8 cellular contexts compared by ENCODE assay signal in genomic region chr2:236512902-236513433, GRCh38. TPM values are rescaled to one million over a fixed set of nuclear protein-coding genes. Genes with fewer than 3 reads are reported as not detected.
DNase-seq lines count a peak whose midpoint lies in the region; ATAC-seq and TF ChIP-seq lines count a peak whose summit lies in the region.

No MANE protein-coding gene starts in this region.

- CTCF ChIA-PET in CD8-positive, alpha-beta memory T cell (lab: Charles Lee), result interaction anchor here (0.6 to 5.9 kb wide), 20 partner anchors 10 to 159 kb away, joined by 3 to 165 read pairs (median 6); partner anchors contain the start of gene ACKR3

- no peaks in the 10 kb centered on the region for H3K36me3 Mint-ChIP-seq in CD8-positive, alpha-beta memory T cell

- no peak overlapping the region for H3K4me3 ChIP-seq in CD8-positive, alpha-beta memory T cell (ENCODE audit: low read length)
- H3K4me3 ChIP-seq in Jurkat, Clone E6-1 (ENCODE audit: low read length), result no peak overlapping the region
- no peak overlapping the region for H3K4me3 ChIP-seq in brain microvascular endothelial cell (ENCODE audit: low read depth, low read length)

- H3K27ac Mint-ChIP-seq in CD8-positive, alpha-beta memory T cell, result no peak overlapping the region

- no peaks in the 10 kb centered on the region for H3K36me3 ChIP-seq in CD8-positive, alpha-beta memory T cell (ENCODE audit: insufficient read depth, low read length)
- H3K36me3 ChIP-seq in brain microvascular endothelial cell (replicated peaks), result no peaks in the 10 kb centered on the region

- peak; percentile 47 to 81 (median 62) for DNase-seq in CD8-positive, alpha-beta memory T cell
- DNase-seq in Jurkat, Clone E6-1 (ENCODE audit: low read depth, low spot score), result peak; percentile 77
- DNase-seq in UCSD-AML1 (lab: John Stamatoyannopoulos, UW; ENCODE audit: unreplicated experiment) (peak; percentile 66), brain microvascular endothelial cell (peak; percentile 49), kidney tubule cell (ENCODE audit: low spot score) (peak; percentile 87), NCI-H2081 treated with DMSO at 0.1 percent for 48 hours (lab: John Stamatoyannopoulos, UW) (no peak)
- DNase-seq in stimulated activated CD4-positive, alpha-beta T cell treated with anti-CD3 and anti-CD28 coated beads, TNF-alpha, amount 100 ng/mL, for 1 hour (ENCODE audit: low read depth in 3 of 3, low spot score in 1 of 3), result peak; percentile 17 to 43 (median 42)

- TF ChIP-seq CTCF in brain microvascular endothelial cell (IDR thresholded peaks at IDR 0.05; ENCODE audit: low read depth, low read length, missing control alignments), result peak; percentile 90

- POLR2A ChIA-PET in CD8-positive, alpha-beta memory T cell (lab: Charles Lee), result interaction anchor here (1.0 to 1.1 kb wide), 2 partner anchors 57 to 60 kb away, joined by 3 to 7 read pairs; partner anchors contain the start of gene ACKR3

- H3K4me1 ChIP-seq in CD8-positive, alpha-beta memory T cell (ENCODE audit: insufficient read depth, low read length), result peaks cover 8% of the 10 kb centered on the region

- in situ Hi-C loops in brain microvascular endothelial cell (cut with HindIII; ENCODE audit: low pct_ligation_motif_present, low sequenced_read_pairs), result no loop called here

- no peaks in the 10 kb centered on the region for H3K9me3 Mint-ChIP-seq in CD8-positive, alpha-beta memory T cell

- no peaks in the 10 kb centered on the region for H3K9me3 ChIP-seq in CD8-positive, alpha-beta memory T cell (ENCODE audit: low read length)

- H3K27me3 ChIP-seq in CD8-positive, alpha-beta memory T cell (ENCODE audit: insufficient read depth, low read length, poor library complexity, severe bottlenecking), result no peaks in the 10 kb centered on the region
- H3K27me3 ChIP-seq in brain microvascular endothelial cell (replicated peaks), result peaks cover 3% of the 10 kb centered on the region

- ATAC-seq in GM19467 (IDR thresholded peaks at IDR 0.05; ENCODE audit: unreplicated experiment), result peak; percentile 79

- no peaks in the 10 kb centered on the region for H3K4me1 Mint-ChIP-seq in CD8-positive, alpha-beta memory T cell

- peaks cover 6 to 14% of the 10 kb centered on the region in 2 donors for H3K27me3 Mint-ChIP-seq in CD8-positive, alpha-beta memory T cell

- H3K4me3 Mint-ChIP-seq in CD8-positive, alpha-beta memory T cell, result no peak overlapping the region

- no peak overlapping the region for H3K27ac ChIP-seq in CD8-positive, alpha-beta memory T cell (ENCODE audit: low read depth, low read length)
- H3K27ac ChIP-seq in brain microvascular endothelial cell, result no peak overlapping the region

RNA-seq across cellular contexts. Expression of gene ACKR3, which starts 56.7 kb away (rescaled TPM):
- total RNA-seq in CD8-positive, alpha-beta memory T cell, result 1 to 10 TPM in 1 of 2 experiments, under 1 TPM in 1; 0.90 to 1.6 TPM
- 5.5 TPM for polyA plus RNA-seq in CD8-positive, alpha-beta memory T cell
- 2.1 TPM for polyA plus RNA-seq in Jurkat, Clone E6-1 (2012; ENCODE audit: insufficient read depth, insufficient read length)
